Comparison of ENCODE assay signal across 12 cellular contexts in the genomic region with DNA sequence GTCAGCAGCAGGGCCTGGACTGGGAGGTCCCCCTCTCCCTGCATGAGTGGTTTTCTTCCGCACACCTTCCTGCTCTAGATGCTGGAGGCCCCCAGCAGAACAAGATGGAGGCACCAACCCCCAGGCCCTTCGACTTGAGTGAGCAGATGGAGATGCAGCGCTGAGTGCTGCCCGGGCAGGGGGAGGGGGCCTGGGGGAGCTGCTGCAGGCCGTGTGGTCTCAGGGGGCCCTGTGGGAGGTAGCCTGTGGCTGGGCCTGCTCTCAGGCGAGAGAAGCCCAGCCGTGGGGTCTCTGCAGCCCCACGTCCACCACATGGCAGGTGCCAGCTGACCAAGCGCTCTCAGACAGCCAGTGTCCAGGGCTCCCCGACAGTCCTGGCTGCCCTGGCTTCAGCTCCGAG. TPM values are rescaled to one million over a fixed set of nuclear protein-coding genes. Genes with fewer than 3 reads are reported as not detected.
DNase-seq lines count a peak whose midpoint lies in the region; ATAC-seq and TF ChIP-seq lines count a peak whose summit lies in the region.
"Had no signal": no experiment of that assay in that cellular context is flagged by ENCODE, and none has a peak within 500 bp of the region (broad histone marks: within the 10 kb centered on the region; RNA-seq: fewer than 3 reads in every experiment).

No MANE protein-coding gene starts in this region.

- no peaks in the 10 kb centered on the region for H3K9me2 ChIP-seq in hepatocyte (replicated peaks; ENCODE audit: insufficient read depth)

- H3K27ac Mint-ChIP-seq in CD8-positive, alpha-beta memory T cell = peak overlapping the region in 3 of 8 donors; percentile 91 to 95 (median 95)
- H3K27ac Mint-ChIP-seq in stimulated activated effector memory CD8-positive, alpha-beta T cell treated with anti-CD3 and anti-CD28 coated beads, Interleukin-12 subunit alpha, Interleukin-12 subunit beta, amount 100 ng/mL, for 72 hours = peak overlapping the region; percentile 89

- TF ChIP-seq CTCF in Peyer's patch (IDR thresholded peaks at IDR 0.05) (no peak), hepatocyte (IDR thresholded peaks at IDR 0.05; ENCODE audit: poor library complexity) (no peak)

- H3K27me3 ChIP-seq in CD8-positive, alpha-beta memory T cell (ENCODE audit: insufficient read depth, low read length, poor library complexity, severe bottlenecking) = no peaks in the 10 kb centered on the region
- H3K27me3 ChIP-seq in Peyer's patch (no peaks in the 10 kb centered on the region), hepatocyte (no peaks in the 10 kb centered on the region)
- H3K27me3 ChIP-seq: brain microvascular endothelial cell, SJCRH30 had no signal

- H3K4me1 ChIP-seq in CD8-positive, alpha-beta memory T cell (ENCODE audit: insufficient read depth, low read length) = peaks cover 32% of the 10 kb centered on the region
- H3K4me1 ChIP-seq in Peyer's patch = peaks cover 0 to 62% (median 13%) of the 10 kb centered on the region in 4 donors
- peaks cover 55% of the 10 kb centered on the region for H3K4me1 ChIP-seq in hepatocyte (ENCODE audit: insufficient read depth)

- POLR2A ChIA-PET in CD8-positive, alpha-beta memory T cell (lab: Charles Lee) = interaction anchor here (1.2 to 2.0 kb wide), 8 partner anchors 35 to 352 kb away, joined by 5 to 15 read pairs (median 8); a partner anchor contains a TSS

- WGBS in hepatocyte (ENCODE audit: low lambda C conversion rate, missing lambda C conversion rate) = 91% methylated on average over 6 of the region's 11 CpGs

- H3K79me2 ChIP-seq in hepatocyte = peaks cover 52% of the 10 kb centered on the region

- no peaks in the 10 kb centered on the region for H3K36me3 ChIP-seq in CD8-positive, alpha-beta memory T cell (ENCODE audit: insufficient read depth, low read length)
- H3K36me3 ChIP-seq in Peyer's patch = no peaks in the 10 kb centered on the region
- H3K36me3 ChIP-seq in hepatocyte (replicated peaks; ENCODE audit: insufficient read depth, low read depth) = no peaks in the 10 kb centered on the region
- H3K36me3 ChIP-seq: brain microvascular endothelial cell, SJCRH30 had no signal

- no peaks in the 10 kb centered on the region for H3K9me3 Mint-ChIP-seq in CD8-positive, alpha-beta memory T cell
- H3K9me3 Mint-ChIP-seq in stimulated activated effector memory CD8-positive, alpha-beta T cell treated with anti-CD3 and anti-CD28 coated beads, Interleukin-12 subunit alpha, Interleukin-12 subunit beta, amount 100 ng/mL, for 72 hours = no peaks in the 10 kb centered on the region
- H3K9me3 Mint-ChIP-seq: naive B cell had no signal

- no peak for DNase-seq in CD8-positive, alpha-beta memory T cell
- no peak for DNase-seq in Peyer's patch
- DNase-seq in hepatocyte (ENCODE audit: low spot score) = no peak
- DNase-seq in stimulated activated effector memory CD8-positive, alpha-beta T cell treated with anti-CD3 and anti-CD28 coated beads, Interleukin-12 subunit alpha, Interleukin-12 subunit beta, amount 100 ng/mL, for 72 hours (ENCODE audit: low spot score in 2 of 2) = no peak
- no peak for DNase-seq in NCI-H1436 treated with DMSO at 0.1 percent for 48 hours (lab: John Stamatoyannopoulos, UW)
- DNase-seq in stimulated activated CD4-positive, alpha-beta T cell treated with anti-CD3 and anti-CD28 coated beads, Interleukin-12 subunit alpha, Interleukin-12 subunit beta, amount 100 ng/mL, for 4 hours = no peak
- DNase-seq: brain microvascular endothelial cell had no signal

- H3K4me3 ChIP-seq in CD8-positive, alpha-beta memory T cell (ENCODE audit: low read length) = no peak overlapping the region
- H3K4me3 ChIP-seq in Peyer's patch (no peak overlapping the region), hepatocyte (no peak overlapping the region)

- no peak overlapping the region for H3K4me3 Mint-ChIP-seq in CD8-positive, alpha-beta memory T cell
- H3K4me3 Mint-ChIP-seq in stimulated activated effector memory CD8-positive, alpha-beta T cell treated with anti-CD3 and anti-CD28 coated beads, Interleukin-12 subunit alpha, Interleukin-12 subunit beta, amount 100 ng/mL, for 72 hours = peak overlapping the region; percentile 81

- H3K9me3 ChIP-seq in CD8-positive, alpha-beta memory T cell (ENCODE audit: low read length) = no peaks in the 10 kb centered on the region
- no peaks in the 10 kb centered on the region for H3K9me3 ChIP-seq in Peyer's patch
- no peaks in the 10 kb centered on the region for H3K9me3 ChIP-seq in hepatocyte (ENCODE audit: low read depth)
- H3K9me3 ChIP-seq: SJCRH30 had no signal

- no peak for TF ChIP-seq POLR2A in Peyer's patch (IDR thresholded peaks at IDR 0.05)

- H3K36me3 Mint-ChIP-seq in CD8-positive, alpha-beta memory T cell = peaks cover 0 to 2% (median 1%) of the 10 kb centered on the region in 3 donors
- H3K36me3 Mint-ChIP-seq in stimulated activated effector memory CD8-positive, alpha-beta T cell treated with anti-CD3 and anti-CD28 coated beads, Interleukin-12 subunit alpha, Interleukin-12 subunit beta, amount 100 ng/mL, for 72 hours = peaks cover 21% of the 10 kb centered on the region
- H3K36me3 Mint-ChIP-seq: naive B cell had no signal

- H2AFZ ChIP-seq in hepatocyte = peak overlapping the region; percentile 49

- H3K27me3 Mint-ChIP-seq in CD8-positive, alpha-beta memory T cell = no peaks in the 10 kb centered on the region
- H3K27me3 Mint-ChIP-seq: activated CD4-positive, alpha-beta T cell treated with anti-CD3 and anti-CD28 coated beads for 36 hours; naive B cell had no signal

- H3K4me1 Mint-ChIP-seq in CD8-positive, alpha-beta memory T cell = peaks cover 18 to 36% (median 20%) of the 10 kb centered on the region in 3 donors
- peaks cover 29% of the 10 kb centered on the region for H3K4me1 Mint-ChIP-seq in stimulated activated effector memory CD8-positive, alpha-beta T cell treated with anti-CD3 and anti-CD28 coated beads, Interleukin-12 subunit alpha, Interleukin-12 subunit beta, amount 100 ng/mL, for 72 hours

- peak overlapping the region; percentile 78 for H3K27ac ChIP-seq in CD8-positive, alpha-beta memory T cell (ENCODE audit: low read depth, low read length)
- H3K27ac ChIP-seq in Peyer's patch (peak overlapping the region; percentile 83 to 98 (median 89)), hepatocyte (peak overlapping the region; percentile 99)

- H3K4me2 ChIP-seq in hepatocyte = peak overlapping the region; percentile 86

- H4K20me1 ChIP-seq in hepatocyte (ENCODE audit: insufficient read depth, poor library complexity, severe bottlenecking) = no peaks in the 10 kb centered on the region

- CTCF ChIA-PET in CD8-positive, alpha-beta memory T cell (lab: Charles Lee) = interaction anchor here (1.1 to 2.4 kb wide), 14 partner anchors 11 to 352 kb away, joined by 3 to 114 read pairs (median 10); a partner anchor contains a TSS

- ATAC-seq in stimulated activated effector memory CD8-positive, alpha-beta T cell treated with anti-CD3 and anti-CD28 coated beads, Interleukin-12 subunit alpha, Interleukin-12 subunit beta, amount 100 ng/mL, for 72 hours = no peak
- no peak for ATAC-seq in esophagus mucosa
- ATAC-seq in GM19328 (IDR thresholded peaks at IDR 0.05; ENCODE audit: unreplicated experiment) = no peak

RNA-seq across cellular contexts. Expression of a gene that starts 1.2 kb away (rescaled TPM):
- 10 to 100 TPM; 65.0 to 72.5 TPM for total RNA-seq in CD8-positive, alpha-beta memory T cell
- polyA plus RNA-seq in CD8-positive, alpha-beta memory T cell = 66.4 TPM
- total RNA-seq in Peyer's patch (10 to 100 TPM; 16.5 to 31.2 (median 25.4) TPM), hepatocyte (24.9 and 36.6 TPM in 2 replicates), esophagus mucosa (36.5 TPM)
- polyA plus RNA-seq in hepatocyte = 117 and 135 TPM in 2 replicates

RNA-seq across cellular contexts. Expression of a gene that starts 32.3 kb away (rescaled TPM):
- 10 to 100 TPM; 35.9 to 38.4 TPM for total RNA-seq in CD8-positive, alpha-beta memory T cell
- polyA plus RNA-seq in CD8-positive, alpha-beta memory T cell = 0.94 TPM
- total RNA-seq in Peyer's patch (10 to 100 TPM; 20.1 to 41.5 (median 37.1) TPM), hepatocyte (17.1 and 21.9 TPM in 2 replicates), esophagus mucosa (21.6 TPM)
- polyA plus RNA-seq in hepatocyte = 5.1 and 6.9 TPM in 2 replicates
